In genomic region chr16:55027260-55027659, GRCh38 we compare ENCODE assay signal across 4 cellular contexts.
DNase-seq lines count a peak whose midpoint lies in the region; ATAC-seq, FAIRE-seq and TF ChIP-seq lines count a peak whose summit lies in the region.
"Not testable (repeated sequence)": the region's sequence is repeated elsewhere in the genome, so short reads cannot be mapped to it uniquely, and the experiment has no call there.

No MANE protein-coding gene starts in this region.

- CTCF ChIA-PET in HEK293 (lab: Yijun Ruan, JAX); K562 (lab: Yijun Ruan, JAX; ENCODE audit: low intra/inter-chr PET ratio); mammary epithelial cell (lab: Charles Lee; ENCODE audit: low non-redundant PET): not testable (repeated sequence)

- TF ChIP-seq CTCF in HEK293 (tag by site-specific recombination; IDR thresholded peaks at IDR 0.05); K562 (IDR thresholded peaks at IDR 0.05 in 2 of 3, conservative IDR thresholded peaks at IDR 0.05 in 1 of 3; ENCODE audit: insufficient read depth in 2 of 3, low read depth in 1 of 3, low read length in 3 of 3); mammary epithelial cell (conservative IDR thresholded peaks at IDR 0.05 in 1 of 2, IDR thresholded peaks at IDR 0.05 in 1 of 2; ENCODE audit: extremely low read depth in 1 of 2, insufficient read depth in 1 of 2, low read depth in 1 of 2, low read length in 2 of 2): not testable (repeated sequence)

- not testable (repeated sequence) for H3K4me1 ChIP-seq in HEK293 (ENCODE audit: control insufficient read depth, insufficient read depth, low read length); K562 (replicated peaks in 1 of 2; ENCODE audit: control insufficient read depth in 2 of 2, insufficient read depth in 2 of 2, low read length in 2 of 2); mammary epithelial cell (ENCODE audit: insufficient read depth, low read length)

- H3K4me3 ChIP-seq in HEK293 (ENCODE audit: low read depth, low read length); K562; mammary epithelial cell (replicated peaks in 1 of 3; ENCODE audit: insufficient read depth in 1 of 3, low read depth in 2 of 3, low read length in 3 of 3): not testable (repeated sequence)

- POLR2A ChIA-PET in HEK293 (lab: Yijun Ruan, JAX); K562 (lab: Yijun Ruan, JAX): not testable (repeated sequence)

- in situ Hi-C loops in K562 (cut with MboI); mammary epithelial cell (cut with MboI; ENCODE audit: low sequenced_read_pairs in 2 of 2): not testable (repeated sequence)

- not testable (repeated sequence) for H3K9me1 ChIP-seq in K562 (ENCODE audit: control insufficient read depth, insufficient read depth, low read length)

- not testable (repeated sequence) for FAIRE-seq in K562 (lab: Jason Lieb, UNC)
- FAIRE-seq in frontal cortex (lab: Jason Lieb, UNC), result peak; percentile 26

- TF ChIP-seq POLR2A in K562 (conservative IDR thresholded peaks at IDR 0.05), result peak; percentile 63

- not testable (repeated sequence) for H3K27ac ChIP-seq in HEK293 (ENCODE audit: extremely low read depth, low read depth, low read length); K562 (ENCODE audit: extremely low read depth, low read depth, low read length); mammary epithelial cell (ENCODE audit: insufficient read depth, low read depth, low read length)

- not testable (repeated sequence) for BruUV-seq in K562 (replicated peaks; lab: Mats Ljungman, UMichigan)
- TSS peak; percentile 96 for BruUV-seq in mammary epithelial cell (replicated peaks; lab: Mats Ljungman, UMichigan)

- H2AFZ ChIP-seq in K562 (ENCODE audit: low read depth, low read length); mammary epithelial cell (ENCODE audit: low read depth, low read length): not testable (repeated sequence)

- H3K27me3 ChIP-seq in K562 (ENCODE audit: control insufficient read depth in 2 of 2, insufficient read depth in 2 of 2, low read length in 2 of 2); mammary epithelial cell (ENCODE audit: insufficient read depth, low read length): not testable (repeated sequence)

- intact Hi-C loops in K562 (cut with micrococcal nuclease); mammary epithelial cell (cut with micrococcal nuclease): not testable (repeated sequence)

- not testable (repeated sequence) for H3K36me3 ChIP-seq in HEK293 (ENCODE audit: control insufficient read depth in 2 of 2, insufficient read depth in 1 of 2, low read length in 2 of 2); K562 (ENCODE audit: control insufficient read depth, insufficient read depth, low read length); mammary epithelial cell (ENCODE audit: insufficient read depth, low read length)

- dilution Hi-C loops in mammary epithelial cell (cut with HindIII; ENCODE audit: low sequenced_read_pairs), result not testable (repeated sequence)

- not testable (repeated sequence) for H3K79me2 ChIP-seq in K562 (ENCODE audit: control insufficient read depth, insufficient read depth, low read length); mammary epithelial cell (ENCODE audit: insufficient read depth, low read length)

- not testable (repeated sequence) for H3K4me2 ChIP-seq in K562 (ENCODE audit: insufficient read depth, low read length); mammary epithelial cell (ENCODE audit: insufficient read depth, low read depth, low read length)

- not testable (repeated sequence) for TF ChIP-seq RAD21 in K562 (CRISPR knock-in tag; conservative IDR thresholded peaks at IDR 0.05 in 1 of 2, IDR thresholded peaks at IDR 0.05 in 1 of 2)

- H4K20me1 ChIP-seq in K562 (replicated peaks; ENCODE audit: control insufficient read depth, insufficient read depth, low read length); mammary epithelial cell (ENCODE audit: insufficient read depth, low read length): not testable (repeated sequence)

- not testable (repeated sequence) for H3K9me3 ChIP-seq in HEK293 (ENCODE audit: control insufficient read depth, insufficient read depth, low read depth, low read length); K562 (replicated peaks; ENCODE audit: control insufficient read depth, insufficient read depth, low read depth, low read length); mammary epithelial cell (replicated peaks; ENCODE audit: insufficient read depth, low read length)

- ATAC-seq in K562, result not testable (repeated sequence)

- DNase-seq in K562 (ENCODE audit: extremely low read depth in 1 of 4, low spot score in 3 of 4); mammary epithelial cell; frontal cortex (ENCODE audit: low spot score in 2 of 2): not testable (repeated sequence)

- H3K9ac ChIP-seq in K562 (ENCODE audit: insufficient read depth in 1 of 2, low read depth in 2 of 2, low read length in 2 of 2); mammary epithelial cell (ENCODE audit: insufficient read depth, low read length): not testable (repeated sequence)

- TF ChIP-seq EP300 in K562 (IDR thresholded peaks at IDR 0.05; ENCODE audit: low read length), result not testable (repeated sequence)

TF ChIP-seq in HEK293, 187 proteins besides CTCF, POLR2A, EP300 and RAD21:
- TF ChIP-seq ZNF558 (tag by site-specific recombination; IDR thresholded peaks at IDR 0.05), result peak; percentile 52; the same call in 1 of the 2 replicates
